1 cellular context compared by ENCODE assay signal in the genomic region with DNA sequence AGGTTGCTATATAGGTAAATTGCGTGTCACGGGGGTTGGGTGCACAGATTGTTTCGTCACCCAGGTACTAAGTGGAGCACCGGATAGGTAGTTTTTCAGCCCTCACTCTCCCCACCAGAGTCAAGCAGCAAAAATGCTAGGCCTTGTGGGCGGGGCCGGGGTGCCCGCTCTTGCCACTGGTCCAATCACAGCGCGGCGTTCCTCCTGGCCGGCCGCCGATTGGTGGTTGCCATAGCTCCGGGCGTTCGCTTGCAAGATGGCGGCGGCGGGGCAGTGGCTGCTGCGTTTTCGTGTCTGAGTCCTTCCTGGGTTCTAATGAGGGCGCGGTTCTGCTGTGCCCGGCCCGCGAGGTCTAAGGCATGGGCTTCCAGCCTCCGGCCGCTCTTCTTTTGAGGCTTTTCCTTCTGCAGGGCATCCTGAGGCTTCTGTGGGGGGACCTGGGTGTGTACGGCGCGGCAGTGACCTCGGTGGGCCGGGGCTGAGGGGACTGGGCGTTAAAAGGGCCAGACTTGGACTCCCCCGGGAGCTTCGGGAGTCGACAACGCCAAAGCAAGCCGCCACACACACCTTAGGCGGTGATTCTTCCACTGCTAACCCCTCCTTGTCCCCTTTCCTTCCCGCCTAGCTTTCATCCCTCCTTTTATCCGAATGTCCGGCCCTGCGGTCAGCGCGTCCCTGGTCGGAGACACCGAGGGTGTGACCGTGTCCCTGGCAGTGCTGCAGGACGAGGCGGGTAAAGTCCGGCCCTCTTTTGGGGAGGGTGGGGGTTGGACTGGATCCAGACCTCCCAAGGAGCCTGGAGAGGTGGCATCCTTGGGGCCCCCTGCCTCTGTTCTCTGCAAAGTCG.
A peak's percentile ranks its signal among the peaks of the same experiment; 100 is the strongest.
TF ChIP-seq lines count a peak whose summit lies in the region.

Gene TCTN2, plus strand, starts transcription at position 232 of the 847 bp plus-strand sequence. Its CDS starts 128 bp downstream, at position 360.

TF ChIP-seq in A549, 52 proteins besides CTCF, POLR2A, EP300 and RAD21 (continued from another document):
- TF ChIP-seq, protein P1, sequence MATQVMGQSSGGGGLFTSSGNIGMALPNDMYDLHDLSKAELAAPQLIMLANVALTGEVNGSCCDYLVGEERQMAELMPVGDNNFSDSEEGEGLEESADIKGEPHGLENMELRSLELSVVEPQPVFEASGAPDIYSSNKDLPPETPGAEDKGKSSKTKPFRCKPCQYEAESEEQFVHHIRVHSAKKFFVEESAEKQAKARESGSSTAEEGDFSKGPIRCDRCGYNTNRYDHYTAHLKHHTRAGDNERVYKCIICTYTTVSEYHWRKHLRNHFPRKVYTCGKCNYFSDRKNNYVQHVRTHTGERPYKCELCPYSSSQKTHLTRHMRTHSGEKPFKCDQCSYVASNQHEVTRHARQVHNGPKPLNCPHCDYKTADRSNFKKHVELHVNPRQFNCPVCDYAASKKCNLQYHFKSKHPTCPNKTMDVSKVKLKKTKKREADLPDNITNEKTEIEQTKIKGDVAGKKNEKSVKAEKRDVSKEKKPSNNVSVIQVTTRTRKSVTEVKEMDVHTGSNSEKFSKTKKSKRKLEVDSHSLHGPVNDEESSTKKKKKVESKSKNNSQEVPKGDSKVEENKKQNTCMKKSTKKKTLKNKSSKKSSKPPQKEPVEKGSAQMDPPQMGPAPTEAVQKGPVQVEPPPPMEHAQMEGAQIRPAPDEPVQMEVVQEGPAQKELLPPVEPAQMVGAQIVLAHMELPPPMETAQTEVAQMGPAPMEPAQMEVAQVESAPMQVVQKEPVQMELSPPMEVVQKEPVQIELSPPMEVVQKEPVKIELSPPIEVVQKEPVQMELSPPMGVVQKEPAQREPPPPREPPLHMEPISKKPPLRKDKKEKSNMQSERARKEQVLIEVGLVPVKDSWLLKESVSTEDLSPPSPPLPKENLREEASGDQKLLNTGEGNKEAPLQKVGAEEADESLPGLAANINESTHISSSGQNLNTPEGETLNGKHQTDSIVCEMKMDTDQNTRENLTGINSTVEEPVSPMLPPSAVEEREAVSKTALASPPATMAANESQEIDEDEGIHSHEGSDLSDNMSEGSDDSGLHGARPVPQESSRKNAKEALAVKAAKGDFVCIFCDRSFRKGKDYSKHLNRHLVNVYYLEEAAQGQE (IDR thresholded peaks at IDR 0.05): no peak
- TF ChIP-seq ZC3H11A (IDR thresholded peaks at IDR 0.05) (no peak), HMGXB4 (CRISPR knock-in tag; IDR thresholded peaks at IDR 0.05; ENCODE audit: borderline replicate concordance) (no peak), HOXB13 (CRISPR knock-in tag; IDR thresholded peaks at IDR 0.05; ENCODE audit: low read depth) (no peak), NR3C1 (IDR thresholded peaks at IDR 0.05) (no peak), CBX8 (IDR thresholded peaks at IDR 0.05) (no peak), EHF (CRISPR knock-in tag; IDR thresholded peaks at IDR 0.05) (no peak), GATA3 (IDR thresholded peaks at IDR 0.05; ENCODE audit: borderline replicate concordance) (no peak), KDM5A (IDR thresholded peaks at IDR 0.05) (peak; percentile 99)
- TF ChIP-seq, protein P2, sequence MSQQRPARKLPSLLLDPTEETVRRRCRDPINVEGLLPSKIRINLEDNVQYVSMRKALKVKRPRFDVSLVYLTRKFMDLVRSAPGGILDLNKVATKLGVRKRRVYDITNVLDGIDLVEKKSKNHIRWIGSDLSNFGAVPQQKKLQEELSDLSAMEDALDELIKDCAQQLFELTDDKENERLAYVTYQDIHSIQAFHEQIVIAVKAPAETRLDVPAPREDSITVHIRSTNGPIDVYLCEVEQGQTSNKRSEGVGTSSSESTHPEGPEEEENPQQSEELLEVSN (IDR thresholded peaks at IDR 0.05; ENCODE audit: borderline replicate concordance, low read depth): peak; percentile 19; the same call in 1 of the 2 replicates
